Comparison of ENCODE assay signal across 8 cellular contexts in genomic region chr22:29836791-29837370, GRCh38. TPM values are rescaled to one million over a fixed set of nuclear protein-coding genes. Genes with fewer than 3 reads are reported as not detected.
A peak's percentile ranks its signal among the peaks of the same experiment; 100 is the strongest.
DNase-seq lines count a peak whose midpoint lies in the region; ATAC-seq and TF ChIP-seq lines count a peak whose summit lies in the region.
"Not testable (repeated sequence)": the region's sequence is repeated elsewhere in the genome, so short reads cannot be mapped to it uniquely, and the experiment has no call there.

No MANE protein-coding gene starts in this region.

- H3K4me3 ChIP-seq in HL-60 (replicated peaks; ENCODE audit: insufficient read depth, low read length) (peak overlapping the region; percentile 70), SK-N-MC (peak overlapping the region; percentile 92), colonic mucosa (peak overlapping the region; percentile 93), heart right ventricle (peak overlapping the region in 6 of 10 donors; percentile 82 to 97 (median 88)), neural progenitor cell (peak overlapping the region; percentile 90), stomach smooth muscle (ENCODE audit: low read length in 2 of 2) (peak overlapping the region; percentile 91 to 95)

- peaks cover 27% of the 10 kb centered on the region for H3K36me3 Mint-ChIP-seq in activated T-helper 2 cell treated with anti-CD3 and anti-CD28 coated beads, Interferon-gamma antibody, Interleukin-2, Interleukin-4, amounts not matched to agents 10 μg/mL and 5 μg/mL and 100 μg/mL, durations not matched to agents 14 hours and 24 hours and 36 hours (ENCODE audit: low read depth)
- H3K36me3 Mint-ChIP-seq in neural progenitor cell: not testable (repeated sequence)

- not testable (repeated sequence) for H4K20me1 ChIP-seq in neural progenitor cell (ENCODE audit: low read depth)

- not testable (repeated sequence) for H3K9me3 ChIP-seq in SK-N-MC (ENCODE audit: low read depth, low read length); colonic mucosa; heart right ventricle; neural progenitor cell (ENCODE audit: low read depth); stomach smooth muscle (ENCODE audit: control insufficient read depth in 2 of 2, low read length in 2 of 2)

- H3K27me3 ChIP-seq in HL-60 (ENCODE audit: insufficient read depth, poor library complexity, severe bottlenecking); colonic mucosa; heart right ventricle; neural progenitor cell; stomach smooth muscle (ENCODE audit: control insufficient read depth in 1 of 2, insufficient read depth in 2 of 2, low read length in 2 of 2): not testable (repeated sequence)

- not testable (repeated sequence) for H2AFZ ChIP-seq in neural progenitor cell (replicated peaks)

- H3K9me3 Mint-ChIP-seq in activated T-helper 2 cell treated with anti-CD3 and anti-CD28 coated beads, Interferon-gamma antibody, Interleukin-2, Interleukin-4, amounts not matched to agents 10 μg/mL and 5 μg/mL and 100 μg/mL, durations not matched to agents 14 hours and 24 hours and 36 hours; neural progenitor cell: not testable (repeated sequence)

- H3K9ac ChIP-seq in SK-N-MC (ENCODE audit: insufficient read length); colonic mucosa (ENCODE audit: low read depth in 2 of 2, low read length in 2 of 2); neural progenitor cell; stomach smooth muscle (ENCODE audit: low read length in 2 of 2): not testable (repeated sequence)

- intact Hi-C loops in activated T-helper 2 cell treated with anti-CD3 and anti-CD28 coated beads, Interferon-gamma antibody, Interleukin-2, Interleukin-4, amounts not matched to agents 10 μg/mL and 5 μg/mL and 100 μg/mL, durations not matched to agents 14 hours and 24 hours and 36 hours (cut with micrococcal nuclease): loop anchor here (5.0 to 10.0 kb wide), 2 partner anchors 235 to 588 kb away; partner anchors contain the start of genes MTFP1 and NF2
- intact Hi-C loops in colonic mucosa (cut with DNase I): not testable (repeated sequence)
- intact Hi-C loops in heart right ventricle (cut with DNase I): loop anchor here in 4 of 10 donors (5.0 to 10.0 kb wide), 5 partner anchors 62 to 168 kb away; partner anchors contain the start of genes UQCR10 (in 1 of the 4) and ZMAT5 (in 1 of the 4)

- peak overlapping the region; percentile 80 for H3K27ac ChIP-seq in C4-2B
- not testable (repeated sequence) for H3K27ac ChIP-seq in HL-60 (replicated peaks); SK-N-MC; colonic mucosa; heart right ventricle; neural progenitor cell; stomach smooth muscle (ENCODE audit: low read length)

- not testable (repeated sequence) for TF ChIP-seq CTCF in C4-2B (conservative IDR thresholded peaks at IDR 0.05); HL-60 (IDR thresholded peaks at IDR 0.05; ENCODE audit: insufficient read depth, low read length); colonic mucosa (IDR thresholded peaks at IDR 0.05); heart right ventricle (IDR thresholded peaks at IDR 0.05); neural progenitor cell (IDR thresholded peaks at IDR 0.05)

- not testable (repeated sequence) for H3F3A ChIP-seq in neural progenitor cell (ENCODE audit: low read depth)

- H3K27ac Mint-ChIP-seq in activated T-helper 2 cell treated with anti-CD3 and anti-CD28 coated beads, Interferon-gamma antibody, Interleukin-2, Interleukin-4, amounts not matched to agents 10 μg/mL and 5 μg/mL and 100 μg/mL, durations not matched to agents 14 hours and 24 hours and 36 hours; neural progenitor cell: not testable (repeated sequence)

- H3K79me2 ChIP-seq in neural progenitor cell (ENCODE audit: low read depth): peaks cover 12% of the 10 kb centered on the region

- H3K4me3 Mint-ChIP-seq in activated T-helper 2 cell treated with anti-CD3 and anti-CD28 coated beads, Interferon-gamma antibody, Interleukin-2, Interleukin-4, amounts not matched to agents 10 μg/mL and 5 μg/mL and 100 μg/mL, durations not matched to agents 14 hours and 24 hours and 36 hours (ENCODE audit: low read depth): peak overlapping the region; percentile 91
- peak overlapping the region; percentile 96 for H3K4me3 Mint-ChIP-seq in neural progenitor cell

- not testable (repeated sequence) for H3K27me3 Mint-ChIP-seq in activated T-helper 2 cell treated with anti-CD3 and anti-CD28 coated beads, Interferon-gamma antibody, Interleukin-2, Interleukin-4, amounts not matched to agents 10 μg/mL and 5 μg/mL and 100 μg/mL, durations not matched to agents 14 hours and 24 hours and 36 hours (ENCODE audit: low read depth); neural progenitor cell (ENCODE audit: insufficient read depth, low read depth)

- DNase-seq in HL-60 (ENCODE audit: low read depth in 1 of 2, low spot score in 1 of 2); SK-N-MC (ENCODE audit: low read depth, low spot score); activated T-helper 2 cell treated with anti-CD3 and anti-CD28 coated beads, Interferon-gamma antibody, Interleukin-2, Interleukin-4, amounts not matched to agents 10 μg/mL and 5 μg/mL and 100 μg/mL, durations not matched to agents 14 hours and 24 hours and 36 hours (ENCODE audit: low spot score); colonic mucosa; heart right ventricle; neural progenitor cell (ENCODE audit: low spot score): not testable (repeated sequence)

- not testable (repeated sequence) for H3K36me3 ChIP-seq in SK-N-MC (ENCODE audit: insufficient read depth, low read length); colonic mucosa; neural progenitor cell
- peaks cover 0 to 43% (median 10%) of the 10 kb centered on the region in 9 donors for H3K36me3 ChIP-seq in heart right ventricle
- peaks cover 12% of the 10 kb centered on the region in 2 donors for H3K36me3 ChIP-seq in stomach smooth muscle (ENCODE audit: control insufficient read depth in 2 of 2, insufficient read depth in 2 of 2, low read length in 2 of 2)

- peaks cover 26% of the 10 kb centered on the region for H3K4me1 Mint-ChIP-seq in activated T-helper 2 cell treated with anti-CD3 and anti-CD28 coated beads, Interferon-gamma antibody, Interleukin-2, Interleukin-4, amounts not matched to agents 10 μg/mL and 5 μg/mL and 100 μg/mL, durations not matched to agents 14 hours and 24 hours and 36 hours (ENCODE audit: low read depth)
- peaks cover 21% of the 10 kb centered on the region for H3K4me1 Mint-ChIP-seq in neural progenitor cell

- ATAC-seq in heart right ventricle: not testable (repeated sequence)

- 92 to 94% methylated on average over 18 of the region's 18 CpGs for WGBS in heart right ventricle, 2 donors

- H3K4me1 ChIP-seq in colonic mucosa: peaks cover 11% of the 10 kb centered on the region
- H3K4me1 ChIP-seq in heart right ventricle: peaks cover 12 to 59% (median 41%) of the 10 kb centered on the region in 9 donors
- H3K4me1 ChIP-seq in neural progenitor cell: not testable (repeated sequence)
- H3K4me1 ChIP-seq in stomach smooth muscle (ENCODE audit: control insufficient read depth, insufficient read depth, low read length): peaks cover 12% of the 10 kb centered on the region

- peak overlapping the region; percentile 97 for H3K4me2 ChIP-seq in neural progenitor cell

RNA-seq across cellular contexts. Expression of gene ASCC2, which starts 1.2 kb away (rescaled TPM):
- total RNA-seq in activated T-helper 2 cell treated with anti-CD3 and anti-CD28 coated beads, Interferon-gamma antibody, Interleukin-2, Interleukin-4, amounts not matched to agents 10 μg/mL and 5 μg/mL and 100 μg/mL, durations not matched to agents 14 hours and 24 hours and 36 hours: 69.8 and 74.9 TPM in 2 replicates
- total RNA-seq in colonic mucosa (10 to 100 TPM; 52.8 to 77.0 TPM), heart right ventricle (10 to 100 TPM; 26.6 to 42.1 (median 33.1) TPM), neural progenitor cell (ENCODE audit: low replicate concordance) (16.1 and 17.3 TPM in 2 replicates)
- polyA plus RNA-seq in heart right ventricle: 10 to 100 TPM; 47.4 to 87.0 TPM

RNA-seq across cellular contexts. Expression of gene MTMR3, which starts 46.1 kb away (rescaled TPM):
- total RNA-seq in activated T-helper 2 cell treated with anti-CD3 and anti-CD28 coated beads, Interferon-gamma antibody, Interleukin-2, Interleukin-4, amounts not matched to agents 10 μg/mL and 5 μg/mL and 100 μg/mL, durations not matched to agents 14 hours and 24 hours and 36 hours: 22.1 and 24.7 TPM in 2 replicates
- total RNA-seq in colonic mucosa (10 to 100 TPM; 35.9 to 49.4 TPM), heart right ventricle (10 to 100 TPM; 26.1 to 42.9 (median 36.5) TPM), neural progenitor cell (ENCODE audit: low replicate concordance) (35.4 and 40.0 TPM in 2 replicates)
- 10 to 100 TPM in 1 of 2 donors, 1 to 10 TPM in 1; 9.8 to 14.1 TPM for polyA plus RNA-seq in heart right ventricle
